2 cellular contexts compared by ENCODE assay signal in genomic region chr6:14824835-14825223, GRCh38.
TF ChIP-seq lines count a peak whose summit lies in the region.

No MANE protein-coding gene starts in this region.

TF ChIP-seq in WTC11, 78 proteins besides CTCF, POLR2A, EP300 and RAD21 (continued from another document):
- TF ChIP-seq HMGXB4 (CRISPR knock-in tag; IDR thresholded peaks at IDR 0.05) = no peak
- TF ChIP-seq CDX4 (CRISPR knock-in tag; IDR thresholded peaks at IDR 0.05; ENCODE audit: borderline replicate concordance) = no peak
- no peak for TF ChIP-seq SP1 (CRISPR knock-in tag; conservative IDR thresholded peaks at IDR 0.05)
- TF ChIP-seq MXD4 (CRISPR knock-in tag; IDR thresholded peaks at IDR 0.05; ENCODE audit: borderline replicate concordance) = no peak
- TF ChIP-seq USF2 (CRISPR knock-in tag; IDR thresholded peaks at IDR 0.05) = no peak

TF ChIP-seq in SK-N-SH, 30 proteins besides CTCF, POLR2A, EP300 and RAD21 (continued from another document):
- TF ChIP-seq NRF1 (IDR thresholded peaks at IDR 0.05; ENCODE audit: low read depth, low read length) (no peak), POLR2AphosphoS5 (IDR thresholded peaks at IDR 0.05; ENCODE audit: low read depth, low read length) (no peak), YY1 (IDR thresholded peaks at IDR 0.05; ENCODE audit: low read depth) (no peak), MXI1 (IDR thresholded peaks at IDR 0.05; ENCODE audit: low read depth, low read length) (no peak), TCF12 (IDR thresholded peaks at IDR 0.05) (no peak), USF2 (IDR thresholded peaks at IDR 0.05; ENCODE audit: borderline replicate concordance, low read depth, low read length) (no peak), GATA2 (CRISPR knock-in tag; IDR thresholded peaks at IDR 0.05) (no peak), GABPA (IDR thresholded peaks at IDR 0.05; ENCODE audit: low read depth) (no peak), ELF1 (IDR thresholded peaks at IDR 0.05) (no peak), USF1 (IDR thresholded peaks at IDR 0.05; ENCODE audit: borderline replicate concordance, low read depth) (no peak), MEF2A (IDR thresholded peaks at IDR 0.05; ENCODE audit: borderline replicate concordance, low read depth) (no peak)
